Comparison of ENCODE assay signal across 8 cellular contexts in the genomic region with DNA sequence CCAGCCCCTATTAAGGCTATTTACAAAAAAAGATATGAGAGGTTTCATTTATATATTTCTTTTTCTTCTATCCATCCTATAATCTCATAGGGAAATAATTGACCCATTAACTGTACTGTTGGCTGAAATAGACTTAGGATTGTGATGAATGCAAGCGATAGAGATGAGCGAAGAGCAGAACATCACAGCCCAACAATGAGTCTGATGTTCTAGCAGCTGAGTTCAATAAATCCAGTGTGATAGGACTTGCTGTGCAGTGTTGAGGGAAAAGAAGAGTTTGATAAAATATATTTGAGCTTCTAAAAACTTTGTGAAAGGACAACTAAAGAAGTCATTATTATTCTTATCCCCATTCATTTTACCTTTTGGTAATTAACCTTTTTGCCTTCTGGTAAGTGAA.
A peak's percentile ranks its signal among the peaks of the same experiment; 100 is the strongest.
DNase-seq lines count a peak whose midpoint lies in the region; TF ChIP-seq lines count a peak whose summit lies in the region.
"Not testable (repeated sequence)": the region's sequence is repeated elsewhere in the genome, so short reads cannot be mapped to it uniquely, and the experiment has no call there.

No MANE protein-coding gene starts in this region.

- H4K20me1 ChIP-seq in BLaER1; BLaER1 treated with 17β-estradiol and CSF1 and Interleukin-3, amounts not matched to agents 10 nM and 100 nM: not testable (repeated sequence)

- not testable (repeated sequence) for H3K9me3 ChIP-seq in BLaER1; BLaER1 treated with 17β-estradiol and CSF1 and Interleukin-3, amounts not matched to agents 10 nM and 100 nM (replicated peaks in 1 of 11); parathyroid adenoma (ENCODE audit: control insufficient read depth, low read length)

- peak overlapping the region; percentile 71 for H3K4me2 ChIP-seq in BLaER1
- peak overlapping the region in 7 of 11 experiments; percentile 5 to 77 (median 58); a peak in 12 of 22 replicates for H3K4me2 ChIP-seq in BLaER1 treated with 17β-estradiol and CSF1 and Interleukin-3, amounts not matched to agents 10 nM and 100 nM
- not testable (repeated sequence) for H3K4me2 ChIP-seq in parathyroid adenoma (ENCODE audit: low read length)

- not testable (repeated sequence) for H3K79me2 ChIP-seq in parathyroid adenoma

- H3K4me3 ChIP-seq in BLaER1; BLaER1 treated with 17β-estradiol and CSF1 and Interleukin-3, amounts not matched to agents 10 nM and 100 nM; parathyroid adenoma (ENCODE audit: low read depth, low read length): not testable (repeated sequence)

- DNase-seq in Ammon's horn (ENCODE audit: low spot score): peak; percentile 32
- peak; percentile 67 for DNase-seq in globus pallidus (ENCODE audit: low spot score)
- DNase-seq in medulla oblongata (ENCODE audit: extremely low spot score): peak; percentile 34
- peak; percentile 74 for DNase-seq in pons (ENCODE audit: low spot score)
- DNase-seq in superior temporal gyrus (ENCODE audit: extremely low spot score): peak; percentile 32

- not testable (repeated sequence) for TF ChIP-seq CTCF in parathyroid adenoma (IDR thresholded peaks at IDR 0.05)

- peaks cover 17% of the 10 kb centered on the region for H3K4me1 ChIP-seq in BLaER1
- H3K4me1 ChIP-seq in BLaER1 treated with 17β-estradiol and CSF1 and Interleukin-3, amounts not matched to agents 10 nM and 100 nM: peaks cover 0 to 21% (median 13%) of the 10 kb centered on the region in 10 experiments; a peak in 15 of 20 replicates
- H3K4me1 ChIP-seq in parathyroid adenoma: peaks cover 15% of the 10 kb centered on the region

- not testable (repeated sequence) for H3K27ac ChIP-seq in BLaER1; BLaER1 treated with 17β-estradiol and CSF1 and Interleukin-3, amounts not matched to agents 10 nM and 100 nM; parathyroid adenoma

- H3K27me3 ChIP-seq in BLaER1; BLaER1 treated with 17β-estradiol and CSF1 and Interleukin-3, amounts not matched to agents 10 nM and 100 nM; parathyroid adenoma (ENCODE audit: control insufficient read depth, insufficient read depth, low read length): not testable (repeated sequence)

- H2AFZ ChIP-seq in parathyroid adenoma: peak overlapping the region; percentile 47

- not testable (repeated sequence) for H3K9ac ChIP-seq in BLaER1; BLaER1 treated with 17β-estradiol and CSF1 and Interleukin-3, amounts not matched to agents 10 nM and 100 nM; parathyroid adenoma

- H3K36me3 ChIP-seq in BLaER1; BLaER1 treated with 17β-estradiol and CSF1 and Interleukin-3, amounts not matched to agents 10 nM and 100 nM; parathyroid adenoma (ENCODE audit: control insufficient read depth, insufficient read depth, low read length): not testable (repeated sequence)
